ENCODE assay signal across 1 cellular context in the genomic region with DNA sequence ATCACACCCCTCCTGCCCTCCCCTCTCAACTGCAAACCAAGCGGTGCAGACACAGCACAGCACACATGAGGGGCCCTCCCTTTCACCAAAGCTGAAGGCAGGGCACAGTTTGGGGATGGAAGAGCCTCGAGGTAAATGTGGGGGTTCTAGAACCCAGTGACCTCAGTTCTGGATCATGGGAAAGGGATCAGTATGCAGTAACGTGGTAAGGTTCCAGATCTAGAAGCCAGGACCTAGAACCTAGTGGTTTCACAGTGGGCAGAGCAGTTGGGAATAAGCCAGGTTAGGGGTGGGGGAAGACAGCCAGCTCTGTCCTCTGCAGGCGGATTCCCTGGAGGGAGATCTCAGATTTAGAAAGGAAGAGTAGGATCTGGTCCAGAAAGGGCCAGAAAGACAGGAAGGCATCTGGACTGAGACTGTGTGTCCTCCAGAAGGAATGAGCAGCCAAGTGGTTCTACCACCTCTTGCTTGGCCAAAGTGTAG.
A peak's percentile ranks its signal among the peaks of the same experiment; 100 is the strongest.
TF ChIP-seq lines count a peak whose summit lies in the region.

No MANE protein-coding gene starts in this region.

TF ChIP-seq in K562, 482 proteins besides CTCF, POLR2A, EP300 and RAD21 (continues in another document):
- TF ChIP-seq CREB3L1 (IDR thresholded peaks at IDR 0.05; ENCODE audit: borderline replicate concordance, low read depth) = peak; percentile 98
- TF ChIP-seq ETV6 (IDR thresholded peaks at IDR 0.05; ENCODE audit: borderline replicate concordance in 1 of 2, low read depth in 2 of 2, low read length in 1 of 2) = no peak
- 0 out of 2 replicates have a peak, but pooled peaks have one; percentile 70 for TF ChIP-seq ETV6 (CRISPR knock-in tag; IDR thresholded peaks at IDR 0.05; ENCODE audit: borderline replicate concordance)
- TF ChIP-seq, protein P1, sequence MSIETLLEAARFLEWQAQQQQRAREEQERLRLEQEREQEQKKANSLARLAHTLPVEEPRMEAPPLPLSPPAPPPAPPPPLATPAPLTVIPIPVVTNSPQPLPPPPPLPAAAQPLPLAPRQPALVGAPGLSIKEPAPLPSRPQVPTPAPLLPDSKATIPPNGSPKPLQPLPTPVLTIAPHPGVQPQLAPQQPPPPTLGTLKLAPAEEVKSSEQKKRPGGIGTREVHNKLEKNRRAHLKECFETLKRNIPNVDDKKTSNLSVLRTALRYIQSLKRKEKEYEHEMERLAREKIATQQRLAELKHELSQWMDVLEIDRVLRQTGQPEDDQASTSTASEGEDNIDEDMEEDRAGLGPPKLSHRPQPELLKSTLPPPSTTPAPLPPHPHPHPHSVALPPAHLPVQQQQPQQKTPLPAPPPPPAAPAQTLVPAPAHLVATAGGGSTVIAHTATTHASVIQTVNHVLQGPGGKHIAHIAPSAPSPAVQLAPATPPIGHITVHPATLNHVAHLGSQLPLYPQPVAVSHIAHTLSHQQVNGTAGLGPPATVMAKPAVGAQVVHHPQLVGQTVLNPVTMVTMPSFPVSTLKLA (conservative IDR thresholded peaks at IDR 0.05) = no peak
- no peak for TF ChIP-seq SRF (CRISPR knock-in tag; IDR thresholded peaks at IDR 0.05)
- 0 out of 2 replicates have a peak, but pooled peaks have one; percentile 17 for TF ChIP-seq E2F1 (CRISPR knock-in tag; IDR thresholded peaks at IDR 0.05)
- TF ChIP-seq ZNF3 (CRISPR knock-in tag; IDR thresholded peaks at IDR 0.05) = no peak
- TF ChIP-seq, protein P2, sequence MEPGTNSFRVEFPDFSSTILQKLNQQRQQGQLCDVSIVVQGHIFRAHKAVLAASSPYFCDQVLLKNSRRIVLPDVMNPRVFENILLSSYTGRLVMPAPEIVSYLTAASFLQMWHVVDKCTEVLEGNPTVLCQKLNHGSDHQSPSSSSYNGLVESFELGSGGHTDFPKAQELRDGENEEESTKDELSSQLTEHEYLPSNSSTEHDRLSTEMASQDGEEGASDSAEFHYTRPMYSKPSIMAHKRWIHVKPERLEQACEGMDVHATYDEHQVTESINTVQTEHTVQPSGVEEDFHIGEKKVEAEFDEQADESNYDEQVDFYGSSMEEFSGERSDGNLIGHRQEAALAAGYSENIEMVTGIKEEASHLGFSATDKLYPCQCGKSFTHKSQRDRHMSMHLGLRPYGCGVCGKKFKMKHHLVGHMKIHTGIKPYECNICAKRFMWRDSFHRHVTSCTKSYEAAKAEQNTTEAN (CRISPR knock-in tag; IDR thresholded peaks at IDR 0.05) = 0 out of 2 replicates have a peak, but pooled peaks have one; percentile 72
- TF ChIP-seq ZBTB49 (CRISPR knock-in tag; IDR thresholded peaks at IDR 0.05; ENCODE audit: borderline replicate concordance) = 0 out of 2 replicates have a peak, but pooled peaks have one; percentile 31
- no peak for TF ChIP-seq CEBPG (CRISPR knock-in tag; IDR thresholded peaks at IDR 0.05)
- TF ChIP-seq CEBPG (tag; conservative IDR thresholded peaks at IDR 0.05 in 1 of 2, IDR thresholded peaks at IDR 0.05 in 1 of 2) = no peak
- TF ChIP-seq TGIF2 (CRISPR knock-in tag; IDR thresholded peaks at IDR 0.05) = 0 out of 2 replicates have a peak, but pooled peaks have one; percentile 10
- TF ChIP-seq GATAD2A (IDR thresholded peaks at IDR 0.05) = peak; percentile 16; the same call in 1 of the 2 replicates
- peak; percentile 30; the same call in 1 of the 2 replicates for TF ChIP-seq NFIC (IDR thresholded peaks at IDR 0.05)
- TF ChIP-seq, protein P3, sequence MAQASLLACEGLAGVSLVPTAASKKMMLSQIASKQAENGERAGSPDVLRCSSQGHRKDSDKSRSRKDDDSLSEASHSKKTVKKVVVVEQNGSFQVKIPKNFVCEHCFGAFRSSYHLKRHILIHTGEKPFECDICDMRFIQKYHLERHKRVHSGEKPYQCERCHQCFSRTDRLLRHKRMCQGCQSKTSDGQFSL (CRISPR knock-in tag; IDR thresholded peaks at IDR 0.05) = no peak
- TF ChIP-seq, protein P3 (tag; IDR thresholded peaks at IDR 0.05) = 0 out of 4 replicates have a peak, but pooled peaks of 1 of the 2 experiments have one; percentile 26
- no peak for TF ChIP-seq E2F4 (CRISPR knock-in tag; IDR thresholded peaks at IDR 0.05; ENCODE audit: low read depth)
- TF ChIP-seq NEUROD1 (IDR thresholded peaks at IDR 0.05; ENCODE audit: borderline replicate concordance, low read depth, low read length, partially characterized antibody) = no peak
- TF ChIP-seq, protein P4, sequence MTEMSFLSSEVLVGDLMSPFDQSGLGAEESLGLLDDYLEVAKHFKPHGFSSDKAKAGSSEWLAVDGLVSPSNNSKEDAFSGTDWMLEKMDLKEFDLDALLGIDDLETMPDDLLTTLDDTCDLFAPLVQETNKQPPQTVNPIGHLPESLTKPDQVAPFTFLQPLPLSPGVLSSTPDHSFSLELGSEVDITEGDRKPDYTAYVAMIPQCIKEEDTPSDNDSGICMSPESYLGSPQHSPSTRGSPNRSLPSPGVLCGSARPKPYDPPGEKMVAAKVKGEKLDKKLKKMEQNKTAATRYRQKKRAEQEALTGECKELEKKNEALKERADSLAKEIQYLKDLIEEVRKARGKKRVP (CRISPR knock-in tag; IDR thresholded peaks at IDR 0.05) = no peak
- TF ChIP-seq, protein P5, sequence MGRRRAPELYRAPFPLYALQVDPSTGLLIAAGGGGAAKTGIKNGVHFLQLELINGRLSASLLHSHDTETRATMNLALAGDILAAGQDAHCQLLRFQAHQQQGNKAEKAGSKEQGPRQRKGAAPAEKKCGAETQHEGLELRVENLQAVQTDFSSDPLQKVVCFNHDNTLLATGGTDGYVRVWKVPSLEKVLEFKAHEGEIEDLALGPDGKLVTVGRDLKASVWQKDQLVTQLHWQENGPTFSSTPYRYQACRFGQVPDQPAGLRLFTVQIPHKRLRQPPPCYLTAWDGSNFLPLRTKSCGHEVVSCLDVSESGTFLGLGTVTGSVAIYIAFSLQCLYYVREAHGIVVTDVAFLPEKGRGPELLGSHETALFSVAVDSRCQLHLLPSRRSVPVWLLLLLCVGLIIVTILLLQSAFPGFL (CRISPR knock-in tag; IDR thresholded peaks at IDR 0.05) = 0 out of 2 replicates have a peak, but pooled peaks have one; percentile 38
- TF ChIP-seq THRB (CRISPR knock-in tag; conservative IDR thresholded peaks at IDR 0.05) = no peak
- 0 out of 2 replicates have a peak, but pooled peaks have one; percentile 34 for TF ChIP-seq PTBP1 (IDR thresholded peaks at IDR 0.05; ENCODE audit: low read depth, low read length)
- 0 out of 2 replicates have a peak, but pooled peaks have one; percentile 11 for TF ChIP-seq ZNF561 (CRISPR knock-in tag; conservative IDR thresholded peaks at IDR 0.05)
- TF ChIP-seq TFAP4 (CRISPR knock-in tag; IDR thresholded peaks at IDR 0.05; ENCODE audit: borderline replicate concordance) = peak; percentile 37; the same call in 1 of the 2 replicates
- TF ChIP-seq TRIM24 (IDR thresholded peaks at IDR 0.05) = peak in 1 of 2 experiments; percentile 6; a peak in 1 of 4 replicates
- TF ChIP-seq POLR2B (IDR thresholded peaks at IDR 0.05; ENCODE audit: low read depth, partially characterized antibody) = peak; percentile 61
- 0 out of 2 replicates have a peak, but pooled peaks have one; percentile 12 for TF ChIP-seq FOXJ2 (tag; IDR thresholded peaks at IDR 0.05)
- TF ChIP-seq MED1 (CRISPR knock-in tag; IDR thresholded peaks at IDR 0.05; ENCODE audit: borderline replicate concordance) = no peak
- TF ChIP-seq ZNF445 (CRISPR knock-in tag; IDR thresholded peaks at IDR 0.05; ENCODE audit: low read depth) = no peak
- peak; percentile 21 for TF ChIP-seq NUFIP1 (IDR thresholded peaks at IDR 0.05; ENCODE audit: partially characterized antibody)
- TF ChIP-seq ARNT (IDR thresholded peaks at IDR 0.05) = peak in 1 of 2 experiments; percentile 99; a peak in 2 of 4 replicates
- TF ChIP-seq GTF2F1 (IDR thresholded peaks at IDR 0.05; ENCODE audit: low read depth, low read length) = peak; percentile 20; the same call in 1 of the 2 replicates
- TF ChIP-seq POLR2AphosphoS5 (IDR thresholded peaks at IDR 0.05; ENCODE audit: control insufficient read depth, insufficient read depth, low read depth, low read length) = peak; percentile 52
- 0 out of 2 replicates have a peak, but pooled peaks have one; percentile 12 for TF ChIP-seq GABPB1 (CRISPR knock-in tag; IDR thresholded peaks at IDR 0.05)
- TF ChIP-seq, protein P6, sequence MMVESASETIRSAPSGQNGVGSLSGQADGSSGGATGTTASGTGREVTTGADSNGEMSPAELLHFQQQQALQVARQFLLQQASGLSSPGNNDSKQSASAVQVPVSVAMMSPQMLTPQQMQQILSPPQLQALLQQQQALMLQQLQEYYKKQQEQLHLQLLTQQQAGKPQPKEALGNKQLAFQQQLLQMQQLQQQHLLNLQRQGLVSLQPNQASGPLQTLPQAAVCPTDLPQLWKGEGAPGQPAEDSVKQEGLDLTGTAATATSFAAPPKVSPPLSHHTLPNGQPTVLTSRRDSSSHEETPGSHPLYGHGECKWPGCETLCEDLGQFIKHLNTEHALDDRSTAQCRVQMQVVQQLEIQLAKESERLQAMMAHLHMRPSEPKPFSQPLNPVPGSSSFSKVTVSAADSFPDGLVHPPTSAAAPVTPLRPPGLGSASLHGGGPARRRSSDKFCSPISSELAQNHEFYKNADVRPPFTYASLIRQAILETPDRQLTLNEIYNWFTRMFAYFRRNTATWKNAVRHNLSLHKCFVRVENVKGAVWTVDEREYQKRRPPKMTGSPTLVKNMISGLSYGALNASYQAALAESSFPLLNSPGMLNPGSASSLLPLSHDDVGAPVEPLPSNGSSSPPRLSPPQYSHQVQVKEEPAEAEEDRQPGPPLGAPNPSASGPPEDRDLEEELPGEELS (CRISPR knock-in tag; IDR thresholded peaks at IDR 0.05; ENCODE audit: borderline replicate concordance) = peak; percentile 86; the same call in 1 of the 2 replicates
- peak; percentile 33; the same call in 1 of the 2 replicates for TF ChIP-seq EGR1 (conservative IDR thresholded peaks at IDR 0.05)
- no peak for TF ChIP-seq CREBBP (IDR thresholded peaks at IDR 0.05; ENCODE audit: low read depth, low read length)
- TF ChIP-seq YY1 (IDR thresholded peaks at IDR 0.05; ENCODE audit: borderline replicate concordance in 1 of 3, control insufficient read depth in 1 of 3, extremely low read depth in 1 of 3, insufficient read depth in 3 of 3, insufficient read length in 1 of 3, insufficient replicate concordance in 2 of 3, low read depth in 1 of 3, low read length in 2 of 3) = peak in 1 of 3 experiments; percentile 6
